8 cellular contexts compared by ENCODE assay signal in the genomic region with DNA sequence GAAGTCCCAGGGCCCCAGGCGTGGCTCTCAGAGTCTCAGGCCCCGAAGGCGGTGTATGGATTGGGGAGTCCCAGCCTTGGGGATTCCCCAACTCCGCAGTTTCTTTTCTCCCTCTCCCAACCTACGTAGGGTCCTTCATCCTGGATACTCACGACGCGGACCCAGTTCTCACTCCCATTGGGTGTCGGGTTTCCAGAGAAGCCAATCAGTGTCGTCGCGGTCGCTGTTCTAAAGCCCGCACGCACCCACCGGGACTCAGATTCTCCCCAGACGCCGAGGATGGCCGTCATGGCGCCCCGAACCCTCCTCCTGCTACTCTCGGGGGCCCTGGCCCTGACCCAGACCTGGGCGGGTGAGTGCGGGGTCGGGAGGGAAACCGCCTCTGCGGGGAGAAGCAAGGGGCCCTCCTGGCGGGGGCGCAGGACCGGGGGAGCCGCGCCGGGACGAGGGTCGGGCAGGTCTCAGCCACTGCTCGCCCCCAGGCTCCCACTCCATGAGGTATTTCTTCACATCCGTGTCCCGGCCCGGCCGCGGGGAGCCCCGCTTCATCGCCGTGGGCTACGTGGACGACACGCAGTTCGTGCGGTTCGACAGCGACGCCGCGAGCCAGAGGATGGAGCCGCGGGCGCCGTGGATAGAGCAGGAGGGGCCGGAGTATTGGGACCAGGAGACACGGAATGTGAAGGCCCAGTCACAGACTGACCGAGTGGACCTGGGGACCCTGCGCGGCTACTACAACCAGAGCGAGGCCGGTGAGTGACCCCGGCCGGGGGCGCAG. TPM values are rescaled to one million over a fixed set of nuclear protein-coding genes. Genes with fewer than 3 reads are reported as not detected.
A peak's percentile ranks its signal among the peaks of the same experiment; 100 is the strongest.
DNase-seq lines count a peak whose midpoint lies in the region; ATAC-seq and TF ChIP-seq lines count a peak whose summit lies in the region.

HLA-A (plus strand) TSS at position 258 of the 778 bp plus-strand sequence; CDS start at position 280, 22 bp downstream.

- peaks cover 37% of the 10 kb centered on the region for H3K4me1 Mint-ChIP-seq in T-helper 1 cell treated with Interleukin-12 subunit alpha and Interleukin-12 subunit beta and Interleukin-4 antibody, amounts not matched to agents 30 μg/mL and 1 μg/mL, for 36 hours (ENCODE audit: low read depth)

- peaks cover 0 to 25% (median 1%) of the 10 kb centered on the region in 4 donors for H3K36me3 ChIP-seq in upper lobe of left lung

- H3K27ac ChIP-seq in upper lobe of left lung, result peak within 1 kb of the TSS; percentile 89 to 97 (median 92)

- TF ChIP-seq CTCF in GM13977 (IDR thresholded peaks at IDR 0.05; ENCODE audit: extremely low read depth, insufficient read depth, missing control alignments) (no peak), upper lobe of left lung (IDR thresholded peaks at IDR 0.05) (no peak)

- peak; percentile 93 for DNase-seq in GM13977 (ENCODE audit: low spot score)
- peak; percentile 78 for DNase-seq in NCI-H146 treated with DMSO at 0.1 percent for 48 hours (lab: John Stamatoyannopoulos, UW; ENCODE audit: unreplicated experiment)
- DNase-seq in amniotic stem cell (lab: John Stamatoyannopoulos, UW), result peak; percentile 93
- DNase-seq in left cardiac atrium, result peak; percentile 95
- peak; percentile 98 for DNase-seq in posterior vena cava (ENCODE audit: low spot score)
- peak; percentile 92 to 93 for DNase-seq in upper lobe of left lung

- H3K4me1 ChIP-seq in upper lobe of left lung, result peaks cover 0 to 9% (median 6%) of the 10 kb centered on the region in 4 donors

- peak within 1 kb of the TSS; percentile 90 for H3K4me3 Mint-ChIP-seq in T-helper 1 cell treated with Interleukin-12 subunit alpha and Interleukin-12 subunit beta and Interleukin-4 antibody, amounts not matched to agents 30 μg/mL and 1 μg/mL, for 36 hours

- H3K9me3 ChIP-seq in upper lobe of left lung, result no peaks in the 10 kb centered on the region

- H3K4me3 ChIP-seq in upper lobe of left lung, result peak within 1 kb of the TSS; percentile 44 to 67 (median 54)

- H3K9me3 Mint-ChIP-seq in T-helper 1 cell treated with Interleukin-12 subunit alpha and Interleukin-12 subunit beta and Interleukin-4 antibody, amounts not matched to agents 30 μg/mL and 1 μg/mL, for 36 hours, result no peaks in the 10 kb centered on the region

- in situ Hi-C loops in GM13977 (cut with MboI; ENCODE audit: low pct_unique_long_range_greater_than_20kb, low sequenced_read_pairs, unreplicated experiment), result loop anchor here (5.0 kb wide), 1 partner anchor 55 kb away; no protein-coding TSS in a partner anchor

- intact Hi-C loops in left cardiac atrium (cut with DNase I), result no loop called here
- intact Hi-C loops in posterior vena cava (cut with DNase I), result no loop called here

- TF ChIP-seq EP300 in upper lobe of left lung (IDR thresholded peaks at IDR 0.05), result no peak

- no peaks in the 10 kb centered on the region for H3K27me3 ChIP-seq in upper lobe of left lung

- no peaks in the 10 kb centered on the region for H3K27me3 Mint-ChIP-seq in T-helper 1 cell treated with Interleukin-12 subunit alpha and Interleukin-12 subunit beta and Interleukin-4 antibody, amounts not matched to agents 30 μg/mL and 1 μg/mL, for 36 hours (ENCODE audit: low read depth)

- peak within 1 kb of the TSS; percentile 99 for H3K27ac Mint-ChIP-seq in T-helper 1 cell treated with Interleukin-12 subunit alpha and Interleukin-12 subunit beta and Interleukin-4 antibody, amounts not matched to agents 30 μg/mL and 1 μg/mL, for 36 hours

- TF ChIP-seq POLR2A in upper lobe of left lung (IDR thresholded peaks at IDR 0.05), result peak in 3 of 4 donors; percentile 84 to 96 (median 95)

- WGBS in upper lobe of left lung, 2 donors, result 0% methylated on average over 8 to 51 of the region's 68 CpGs

- peaks cover 49% of the 10 kb centered on the region for H3K36me3 Mint-ChIP-seq in T-helper 1 cell treated with Interleukin-12 subunit alpha and Interleukin-12 subunit beta and Interleukin-4 antibody, amounts not matched to agents 30 μg/mL and 1 μg/mL, for 36 hours (ENCODE audit: low read depth)

- ATAC-seq in HG02870 (IDR thresholded peaks at IDR 0.05; ENCODE audit: unreplicated experiment) (peak; percentile 88), left cardiac atrium (peak; percentile 98), upper lobe of left lung (ENCODE audit: low FRiP score in 2 of 2) (peak; percentile 98 to 99)

RNA-seq across cellular contexts. Expression of gene HLA-A, which starts in this region (rescaled TPM):
- total RNA-seq in left cardiac atrium (100 to 1,000 TPM; 290 to 337 TPM), posterior vena cava (100 to 1,000 TPM; 375 to 444 TPM), upper lobe of left lung (1,000 to 10,000 TPM in 3 of 6 donors, 100 to 1,000 TPM in 3; 497 to 1,319 (median 949) TPM)

Comparison
In these comparisons a context has a peak if more than half of its experiments do, and no peak if none do; other contexts are left out.
1. Peak in every context shown above with its lines: DNase-seq, ATAC-seq, H3K4me3 ChIP-seq and H3K27ac ChIP-seq.